ENCODE assay signal across 8 cellular contexts in the genomic region with DNA sequence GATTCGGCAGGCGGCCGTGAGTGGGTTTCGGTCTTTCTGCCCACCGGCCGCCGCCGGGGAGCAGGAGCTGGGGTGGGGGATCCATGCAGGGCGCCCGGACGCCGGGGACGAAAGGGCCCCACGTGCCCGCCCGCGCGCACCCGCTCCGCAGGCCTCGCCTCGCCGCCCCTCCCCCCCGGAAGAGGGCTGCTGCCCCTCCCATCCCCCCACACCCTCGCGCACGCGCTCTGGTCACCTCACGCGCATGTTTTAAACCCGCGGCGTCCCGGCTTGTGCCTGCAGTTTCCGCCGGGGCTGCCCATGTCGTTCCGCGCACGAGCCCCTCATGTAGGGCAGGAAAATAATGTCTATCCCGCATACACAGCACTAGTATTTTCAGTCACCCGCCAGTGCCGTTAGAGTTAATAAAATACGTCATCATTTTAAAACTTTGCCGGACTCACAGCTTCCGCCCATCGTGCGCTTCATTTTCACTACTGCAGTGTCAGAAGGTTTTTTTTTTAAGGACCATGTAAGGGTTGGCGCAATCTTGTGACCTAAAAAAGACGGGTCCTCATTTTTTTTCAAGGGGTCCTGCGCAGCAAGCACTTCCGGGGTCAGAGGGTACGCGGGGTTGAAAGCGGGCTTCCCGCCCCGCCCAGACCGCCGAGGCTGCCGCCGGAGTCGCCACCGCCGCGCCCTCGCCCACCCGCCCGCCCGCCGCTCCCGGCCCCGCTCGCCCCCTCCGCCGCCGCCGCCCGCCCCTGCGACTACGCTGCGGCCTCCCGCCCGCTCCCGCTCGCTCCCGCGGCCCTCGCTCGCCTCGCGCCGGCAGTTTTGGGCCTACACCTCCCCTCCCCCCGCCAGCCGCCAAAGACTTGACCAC. TPM values are rescaled to one million over a fixed set of nuclear protein-coding genes. Genes with fewer than 3 reads are reported as not detected.
DNase-seq lines count a peak whose midpoint lies in the region; ATAC-seq and TF ChIP-seq lines count a peak whose summit lies in the region.

PCBP1 (plus strand) TSS at position 640 of the 865 bp plus-strand sequence. CDS start 267 bp downstream, outside the sequence.

- CTCF ChIA-PET in activated CD4-positive, alpha-beta T cell treated with anti-CD3 and anti-CD28 coated beads for 36 hours (lab: Charles Lee), result interaction anchor here (1.1 to 4.0 kb wide), 2 partner anchors 46 to 56 kb away, joined by 3 to 26 read pairs; no protein-coding TSS in a partner anchor

- H3K27me3 ChIP-seq in kidney epithelial cell (ENCODE audit: control insufficient read depth, insufficient read depth, low read length), result no peaks in the 10 kb centered on the region

- H3K36me3 ChIP-seq in kidney epithelial cell (ENCODE audit: control insufficient read depth, insufficient read depth, low read length), result no peaks in the 10 kb centered on the region

- H3K36me3 Mint-ChIP-seq in activated CD4-positive, alpha-beta T cell treated with anti-CD3 and anti-CD28 coated beads for 36 hours (ENCODE audit: low read depth), result peaks cover 60% of the 10 kb centered on the region
- peaks cover 25% of the 10 kb centered on the region for H3K36me3 Mint-ChIP-seq in chondrocyte (ENCODE audit: low read depth)

- intact Hi-C loops in activated CD4-positive, alpha-beta T cell treated with anti-CD3 and anti-CD28 coated beads for 36 hours (cut with DNase I, micrococcal nuclease), result loop anchor here (1.0 to 10.0 kb wide), 15 partner anchors 18 to 1835 kb away; partner anchors contain the start of genes AAK1 (in 2 of the 2), SNRPG (in 2 of the 2), TIA1 (in 2 of the 2) and GMCL1 (in 1 of the 2)

- H3K27ac Mint-ChIP-seq in activated CD4-positive, alpha-beta T cell treated with anti-CD3 and anti-CD28 coated beads for 36 hours, result peak within 1 kb of the TSS; percentile 100
- H3K27ac Mint-ChIP-seq in chondrocyte (ENCODE audit: unreplicated experiment), result peak within 1 kb of the TSS; percentile 100

- no peaks in the 10 kb centered on the region for H3K9me3 Mint-ChIP-seq in activated CD4-positive, alpha-beta T cell treated with anti-CD3 and anti-CD28 coated beads for 36 hours (ENCODE audit: low read depth)
- no peaks in the 10 kb centered on the region for H3K9me3 Mint-ChIP-seq in chondrocyte (ENCODE audit: low read depth)

- peak; percentile 81 to 88 for DNase-seq in AML-193 (lab: John Stamatoyannopoulos, UW)
- DNase-seq in GM19240 (ENCODE audit: insufficient read length, low spot score), result peak; percentile 77
- DNase-seq in NCI-H526 (lab: John Stamatoyannopoulos, UW), result peak; percentile 84 to 96
- DNase-seq in activated CD4-positive, alpha-beta T cell treated with anti-CD3 and anti-CD28 coated beads for 36 hours, result peak; percentile 98
- peak; percentile 96 for DNase-seq in chondrocyte (ENCODE audit: low spot score)
- peak; percentile 64 for DNase-seq in kidney epithelial cell (ENCODE audit: low read depth)
- DNase-seq in stimulated activated CD4-positive, alpha-beta T cell treated with anti-CD3 and anti-CD28 coated beads, Interleukin-15, amount 100 ng/mL, for 1 hour (ENCODE audit: low read depth in 1 of 2, low spot score in 1 of 2), result peak; percentile 97 to 99

- no peak for TF ChIP-seq CTCF in chondrocyte (IDR thresholded peaks at IDR 0.05)
- TF ChIP-seq CTCF in kidney epithelial cell (IDR thresholded peaks at IDR 0.05; ENCODE audit: insufficient read depth, low read length, poor library complexity, severe bottlenecking), result no peak

- no peaks in the 10 kb centered on the region for H3K27me3 Mint-ChIP-seq in activated CD4-positive, alpha-beta T cell treated with anti-CD3 and anti-CD28 coated beads for 36 hours
- no peaks in the 10 kb centered on the region for H3K27me3 Mint-ChIP-seq in chondrocyte (ENCODE audit: low read depth)

- peak within 1 kb of the TSS; percentile 100 for H3K4me3 Mint-ChIP-seq in activated CD4-positive, alpha-beta T cell treated with anti-CD3 and anti-CD28 coated beads for 36 hours
- H3K4me3 Mint-ChIP-seq in chondrocyte (ENCODE audit: unreplicated experiment), result peak within 1 kb of the TSS; percentile 97

- peak; percentile 32 for ATAC-seq in HG03460 (IDR thresholded peaks at IDR 0.05; ENCODE audit: unreplicated experiment)
- ATAC-seq in activated CD4-positive, alpha-beta T cell treated with anti-CD3 and anti-CD28 coated beads for 36 hours, result peak; percentile 37

- POLR2A ChIA-PET in activated CD4-positive, alpha-beta T cell treated with anti-CD3 and anti-CD28 coated beads for 36 hours (lab: Charles Lee), result interaction anchor here (0.6 to 4.2 kb wide), 11 partner anchors 12 to 172 kb away, joined by 3 to 32 read pairs (median 6); partner anchors contain the start of gene MXD1

- H3K4me1 Mint-ChIP-seq in activated CD4-positive, alpha-beta T cell treated with anti-CD3 and anti-CD28 coated beads for 36 hours, result peaks cover 52% of the 10 kb centered on the region
- H3K4me1 Mint-ChIP-seq in chondrocyte (ENCODE audit: low read depth), result peaks cover 36% of the 10 kb centered on the region

- peak within 1 kb of the TSS; percentile 94 for H3K4me3 ChIP-seq in kidney epithelial cell (ENCODE audit: low read depth, low read length)

RNA-seq across cellular contexts. Expression of gene PCBP1, which starts in this region (rescaled TPM):
- 100 to 1,000 TPM; 417 to 450 TPM for total RNA-seq in activated CD4-positive, alpha-beta T cell treated with anti-CD3 and anti-CD28 coated beads for 36 hours
- total RNA-seq in chondrocyte, result 220 to 240 TPM (median 221 TPM) in 3 replicates
- total RNA-seq in kidney epithelial cell, result 144 and 150 TPM in 2 replicates

Comparison
In these comparisons a context has a peak if more than half of its experiments do, and no peak if none do; other contexts are left out.
1. Peak in every context shown above with its lines: DNase-seq, ATAC-seq and H3K4me3 ChIP-seq.